In the genomic region with DNA sequence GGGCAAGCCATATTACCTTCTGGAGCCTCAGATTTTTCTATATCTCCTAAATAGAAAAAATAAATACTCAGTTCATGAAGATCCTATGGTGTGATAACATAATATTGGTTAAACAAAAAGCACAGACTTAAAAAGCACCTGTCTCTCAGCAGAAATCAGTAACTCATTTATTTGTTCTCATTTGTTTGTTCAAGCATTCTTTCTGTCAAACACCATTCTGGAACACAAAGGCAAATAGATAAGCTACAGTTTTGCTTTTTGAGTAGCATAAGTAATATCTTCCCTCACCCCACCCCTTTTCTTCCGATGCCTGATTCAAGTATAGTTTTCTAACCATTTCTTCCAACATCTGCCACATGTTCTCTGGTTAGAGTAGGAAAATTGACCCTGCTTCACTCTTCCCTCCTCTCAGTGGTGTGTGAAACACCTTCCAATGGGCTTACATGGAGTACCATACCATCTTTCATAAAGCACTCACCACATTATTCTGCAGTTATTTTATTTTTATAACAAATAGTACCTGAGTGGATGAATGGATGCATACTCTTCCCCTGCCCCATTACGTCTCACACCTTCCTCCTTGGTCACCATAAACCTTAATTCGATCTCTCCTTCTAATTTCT, we compare ENCODE assay signal across 32 cellular contexts. TPM values are rescaled to one million over a fixed set of nuclear protein-coding genes. Genes with fewer than 3 reads are reported as not detected.
"Had no signal": no experiment of that assay in that cellular context is flagged by ENCODE, and none has a peak within 500 bp of the region (broad histone marks: within the 10 kb centered on the region; RNA-seq: fewer than 3 reads in every experiment).

No MANE protein-coding gene starts in this region.

- H3K36me3 Mint-ChIP-seq: activated naive CD4-positive, alpha-beta T cell treated with anti-CD3 and anti-CD28 coated beads, Interleukin-2, amount 50 U/mL, for 24 hours; immature natural killer cell; natural killer cell; stimulated activated effector memory CD8-positive, alpha-beta T cell treated with anti-CD3 and anti-CD28 coated beads, Interleukin-12 subunit alpha, Interleukin-12 subunit beta, amount 100 ng/mL, for 72 hours had no signal

- ATAC-seq: activated CD8-positive, alpha-beta T cell treated with anti-CD3 and anti-CD28 coated beads for 36 hours; activated naive CD8-positive, alpha-beta T cell treated with anti-CD3 and anti-CD28 coated beads, Interleukin-2, amount 50 U/mL, for 24 hours; activated T-cell treated with anti-CD3 and anti-CD28 coated beads, Interleukin-2, amount 50 U/mL, for 4 hours; activated T-helper 17 cell treated with anti-CD3 and anti-CD28 coated beads, Interleukin-2, amount 50 U/mL, for 72 hours; natural killer cell; stimulated activated effector memory CD8-positive, alpha-beta T cell treated with anti-CD3 and anti-CD28 coated beads, Interleukin-12 subunit alpha, Interleukin-12 subunit beta, amount 100 ng/mL, for 72 hours; stimulated activated naive CD8-positive, alpha-beta T cell treated with anti-CD3 and anti-CD28 coated beads, Interleukin-15, amount 100 ng/mL, for 72 hours had no signal

- H3K27ac Mint-ChIP-seq: activated B cell treated with CpG ODN at 0.5 μM for 24 hours; activated CD8-positive, alpha-beta T cell treated with anti-CD3 and anti-CD28 coated beads for 36 hours; activated naive CD4-positive, alpha-beta T cell treated with anti-CD3 and anti-CD28 coated beads, Interleukin-2, amount 50 U/mL, for 24 hours; activated naive CD8-positive, alpha-beta T cell treated with anti-CD3 and anti-CD28 coated beads, Interleukin-2, amount 50 U/mL, for 24 hours; activated T-helper 17 cell treated with anti-CD3 and anti-CD28 coated beads, Interleukin-2, amount 50 U/mL, for 72 hours; immature natural killer cell; natural killer cell; stimulated activated effector memory CD8-positive, alpha-beta T cell treated with anti-CD3 and anti-CD28 coated beads, Interleukin-12 subunit alpha, Interleukin-12 subunit beta, amount 100 ng/mL, for 72 hours; stimulated activated naive CD8-positive, alpha-beta T cell treated with anti-CD3 and anti-CD28 coated beads, Interleukin-15, amount 100 ng/mL, for 72 hours; T-helper 1 cell treated with Interleukin-12 subunit alpha and Interleukin-12 subunit beta and Interleukin-4 antibody, amounts not matched to agents 30 μg/mL and 1 μg/mL, for 36 hours had no signal

- H3K36me3 ChIP-seq: lower lobe of right lung, sigmoid colon, thyroid gland, upper lobe of left lung, vagina had no signal

- H3K4me1 Mint-ChIP-seq: activated B cell treated with CpG ODN at 0.5 μM for 24 hours; activated naive CD4-positive, alpha-beta T cell treated with anti-CD3 and anti-CD28 coated beads, Interleukin-2, amount 50 U/mL, for 24 hours; activated T-helper 17 cell treated with anti-CD3 and anti-CD28 coated beads, Interleukin-2, amount 50 U/mL, for 72 hours; immature natural killer cell; natural killer cell; stimulated activated effector memory CD8-positive, alpha-beta T cell treated with anti-CD3 and anti-CD28 coated beads, Interleukin-12 subunit alpha, Interleukin-12 subunit beta, amount 100 ng/mL, for 72 hours; stimulated activated naive CD8-positive, alpha-beta T cell treated with anti-CD3 and anti-CD28 coated beads, Interleukin-15, amount 100 ng/mL, for 72 hours had no signal

- H3K9me3 Mint-ChIP-seq: activated B cell treated with CpG ODN at 0.5 μM for 24 hours; activated CD8-positive, alpha-beta T cell treated with anti-CD3 and anti-CD28 coated beads for 36 hours; activated naive CD4-positive, alpha-beta T cell treated with anti-CD3 and anti-CD28 coated beads, Interleukin-2, amount 50 U/mL, for 24 hours; activated naive CD8-positive, alpha-beta T cell treated with anti-CD3 and anti-CD28 coated beads, Interleukin-2, amount 50 U/mL, for 24 hours; activated T-cell treated with anti-CD3 and anti-CD28 coated beads, Interleukin-2, amount 50 U/mL, for 4 hours; activated T-helper 17 cell treated with anti-CD3 and anti-CD28 coated beads, Interleukin-2, amount 50 U/mL, for 72 hours; natural killer cell; stimulated activated effector memory CD8-positive, alpha-beta T cell treated with anti-CD3 and anti-CD28 coated beads, Interleukin-12 subunit alpha, Interleukin-12 subunit beta, amount 100 ng/mL, for 72 hours; stimulated activated naive CD8-positive, alpha-beta T cell treated with anti-CD3 and anti-CD28 coated beads, Interleukin-15, amount 100 ng/mL, for 72 hours; T-helper 1 cell treated with Interleukin-12 subunit alpha and Interleukin-12 subunit beta and Interleukin-4 antibody, amounts not matched to agents 30 μg/mL and 1 μg/mL, for 36 hours had no signal

- H3K4me3 Mint-ChIP-seq: activated B cell treated with CpG ODN at 0.5 μM for 24 hours; activated CD8-positive, alpha-beta T cell treated with anti-CD3 and anti-CD28 coated beads for 36 hours; activated naive CD4-positive, alpha-beta T cell treated with anti-CD3 and anti-CD28 coated beads, Interleukin-2, amount 50 U/mL, for 24 hours; activated naive CD8-positive, alpha-beta T cell treated with anti-CD3 and anti-CD28 coated beads, Interleukin-2, amount 50 U/mL, for 24 hours; activated T-cell treated with anti-CD3 and anti-CD28 coated beads, Interleukin-2, amount 50 U/mL, for 4 hours; activated T-helper 17 cell treated with anti-CD3 and anti-CD28 coated beads, Interleukin-2, amount 50 U/mL, for 72 hours; immature natural killer cell; natural killer cell; stimulated activated effector memory CD8-positive, alpha-beta T cell treated with anti-CD3 and anti-CD28 coated beads, Interleukin-12 subunit alpha, Interleukin-12 subunit beta, amount 100 ng/mL, for 72 hours; stimulated activated naive CD8-positive, alpha-beta T cell treated with anti-CD3 and anti-CD28 coated beads, Interleukin-15, amount 100 ng/mL, for 72 hours; T-helper 1 cell treated with Interleukin-12 subunit alpha and Interleukin-12 subunit beta and Interleukin-4 antibody, amounts not matched to agents 30 μg/mL and 1 μg/mL, for 36 hours had no signal

- H3K27ac ChIP-seq: lower lobe of right lung, sigmoid colon, thyroid gland, upper lobe of left lung, vagina had no signal

- FAIRE-seq: kidney, small intestine had no signal

- H3K27me3 ChIP-seq: sigmoid colon, thyroid gland, upper lobe of left lung, vagina had no signal

- DNase-seq: activated B cell treated with CpG ODN at 0.5 μM for 24 hours; activated CD4-positive, alpha-beta T cell treated with anti-CD3 and anti-CD28 coated beads, Interleukin-2, amount 50 U/mL, for 1 hour; activated CD8-positive, alpha-beta T cell treated with anti-CD3 and anti-CD28 coated beads for 36 hours; activated gamma-delta T cell treated with Interleukin-2 at 50 U/mL for 16 hours; activated naive CD8-positive, alpha-beta T cell treated with anti-CD3 and anti-CD28 coated beads, Interleukin-2, amount 50 U/mL, for 24 hours; activated T-cell treated with anti-CD3 and anti-CD28 coated beads, Interleukin-2, amount 50 U/mL, for 4 hours; amygdala; cortex of kidney; foreskin fibroblast; hypothalamus; immature natural killer cell; kidney; lower lobe of right lung; mesendoderm; natural killer cell; sigmoid colon; small intestine; stimulated activated CD4-positive, alpha-beta T cell treated with anti-CD3 and anti-CD28 coated beads, Interleukin-4, amount 100 ng/mL, for 24 hours; stimulated activated naive CD8-positive, alpha-beta T cell treated with anti-CD3 and anti-CD28 coated beads, Interleukin-15, amount 100 ng/mL, for 72 hours; T1000; thyroid gland; upper lobe of left lung had no signal

- H3K4me1 ChIP-seq: sigmoid colon, thyroid gland, vagina had no signal

- H3K4me3 ChIP-seq: lower lobe of right lung, sigmoid colon, thyroid gland, upper lobe of left lung, vagina had no signal

- H3K9me3 ChIP-seq: lower lobe of right lung, sigmoid colon, thyroid gland, upper lobe of left lung, vagina had no signal

RNA-seq across cellular contexts. Expression of a gene that starts 55.8 kb away (rescaled TPM):
- total RNA-seq: activated B cell treated with CpG ODN at 0.5 μM for 24 hours; activated CD8-positive, alpha-beta T cell treated with anti-CD3 and anti-CD28 coated beads for 36 hours; activated T-cell treated with anti-CD3 and anti-CD28 coated beads, Interleukin-2, amount 50 U/mL, for 4 hours; activated T-helper 17 cell treated with anti-CD3 and anti-CD28 coated beads, Interleukin-2, amount 50 U/mL, for 72 hours; chondrocyte; esophagus mucosa; kidney; lower lobe of right lung; mononuclear cell; natural killer cell; osteoblast; posterior vena cava; sigmoid colon; thyroid gland; upper lobe of left lung; vagina had no signal
- polyA plus RNA-seq: immature natural killer cell, sigmoid colon, small intestine had no signal
